Comparison of ENCODE assay signal across 10 cellular contexts in the genomic region with DNA sequence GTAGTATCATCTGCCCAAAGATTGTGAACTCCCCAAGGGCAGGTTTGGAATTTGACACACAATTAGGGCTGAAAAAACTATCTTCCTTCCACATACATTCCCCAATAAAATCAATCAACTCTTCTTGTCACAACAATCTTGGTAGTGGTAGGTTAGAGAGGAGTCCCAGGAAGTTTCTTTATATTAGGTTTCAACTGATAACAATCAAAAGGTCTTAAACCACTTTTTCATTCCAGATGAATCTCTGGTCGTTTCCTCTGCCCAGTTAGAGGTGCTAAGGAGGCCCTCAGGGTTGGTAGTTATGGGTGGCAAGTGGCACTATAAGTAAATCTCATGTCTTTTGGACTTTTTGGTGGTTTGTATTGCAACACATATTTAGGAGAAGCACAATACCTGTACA. TPM values are rescaled to one million over a fixed set of nuclear protein-coding genes. Genes with fewer than 3 reads are reported as not detected.
DNase-seq lines count a peak whose midpoint lies in the region; ATAC-seq and TF ChIP-seq lines count a peak whose summit lies in the region.
"Had no signal": no experiment of that assay in that cellular context is flagged by ENCODE, and none has a peak within 500 bp of the region (broad histone marks: within the 10 kb centered on the region; RNA-seq: fewer than 3 reads in every experiment).

No MANE protein-coding gene starts in this region.

- H3K27ac Mint-ChIP-seq in CD14-positive monocyte (peak overlapping the region in 2 of 7 donors; percentile 0 to 98), neural crest cell (ENCODE audit: unreplicated experiment) (no peak overlapping the region)
- H3K27ac Mint-ChIP-seq in central memory CD8-positive, alpha-beta T cell (ENCODE audit: low read depth) = no peak overlapping the region

- ATAC-seq in central memory CD8-positive, alpha-beta T cell (replicated peaks; ENCODE audit: extremely low read depth, poor library complexity, severe bottlenecking) = no peak
- no peak for ATAC-seq in HG03095 (IDR thresholded peaks at IDR 0.05; ENCODE audit: unreplicated experiment)
- ATAC-seq: Right ventricle myocardium inferior had no signal

- intact Hi-C loops in CD14-positive monocyte (cut with micrococcal nuclease) = loop anchor here (5.0 to 10.0 kb wide), 6 partner anchors 98 to 639 kb away; partner anchors contain the start of gene SCAF11 (in 1 of the 2)

- H3K4me3 Mint-ChIP-seq in CD14-positive monocyte (peak overlapping the region; percentile 97), neural crest cell (peak overlapping the region; percentile 100)
- peak overlapping the region; percentile 93 for H3K4me3 Mint-ChIP-seq in central memory CD8-positive, alpha-beta T cell

- H3K9me3 Mint-ChIP-seq in CD14-positive monocyte (peaks cover 0 to 6% (median 0%) of the 10 kb centered on the region in 7 donors), neural crest cell (no peaks in the 10 kb centered on the region)
- H3K9me3 Mint-ChIP-seq in central memory CD8-positive, alpha-beta T cell = no peaks in the 10 kb centered on the region

- peaks cover 19% of the 10 kb centered on the region for H3K36me3 ChIP-seq in KOPT-K1 (ENCODE audit: insufficient read depth, low read length)

- H3K36me3 Mint-ChIP-seq in CD14-positive monocyte = peaks cover 13 to 14% of the 10 kb centered on the region in 2 donors
- H3K36me3 Mint-ChIP-seq in central memory CD8-positive, alpha-beta T cell (ENCODE audit: insufficient read depth) = peaks cover 43% of the 10 kb centered on the region
- peaks cover 19% of the 10 kb centered on the region for H3K36me3 Mint-ChIP-seq in neural crest cell (ENCODE audit: low read depth)

- no peaks in the 10 kb centered on the region for H3K9me3 ChIP-seq in KOPT-K1 (ENCODE audit: insufficient read depth, low read length, poor library complexity, severe bottlenecking)

- no peak for DNase-seq in CD14-positive monocyte (ENCODE audit: low spot score)
- DNase-seq in central memory CD8-positive, alpha-beta T cell (ENCODE audit: low spot score in 2 of 2) = no peak
- DNase-seq in neural crest cell (ENCODE audit: low read depth, low spot score) = no peak
- DNase-seq in HK-2 (ENCODE audit: unreplicated experiment) = no peak
- DNase-seq in NCI-H1694 treated with DMSO at 0.1 percent for 48 hours (lab: John Stamatoyannopoulos, UW) = no peak
- DNase-seq in NCI-H146 treated with DMSO at 0.1 percent for 48 hours (lab: John Stamatoyannopoulos, UW; ENCODE audit: unreplicated experiment) = no peak
- DNase-seq: NCI-H1436 had no signal

- H3K27ac ChIP-seq in KOPT-K1 (ENCODE audit: low read depth, low read length, poor library complexity, severe bottlenecking) = peak overlapping the region; percentile 94

- H3K4me1 Mint-ChIP-seq in CD14-positive monocyte (peaks cover 37% of the 10 kb centered on the region), neural crest cell (peaks cover 33% of the 10 kb centered on the region)
- peaks cover 42% of the 10 kb centered on the region for H3K4me1 Mint-ChIP-seq in central memory CD8-positive, alpha-beta T cell

- peaks cover 0 to 11% (median 3%) of the 10 kb centered on the region in 3 donors for H3K27me3 Mint-ChIP-seq in CD14-positive monocyte (ENCODE audit: low read depth in 3 of 3)
- H3K27me3 Mint-ChIP-seq in central memory CD8-positive, alpha-beta T cell = no peaks in the 10 kb centered on the region
- peaks cover 31% of the 10 kb centered on the region for H3K27me3 Mint-ChIP-seq in neural crest cell (ENCODE audit: low read depth)

- TF ChIP-seq CTCF in CD14-positive monocyte (IDR thresholded peaks at IDR 0.05) = no peak
- no peak for TF ChIP-seq CTCF in neural crest cell (conservative IDR thresholded peaks at IDR 0.05)

RNA-seq across cellular contexts. Expression of gene SLC38A2, which starts 1.7 kb away (rescaled TPM):
- polyA plus RNA-seq in CD14-positive monocyte = 10 to 100 TPM; 33.8 to 48.7 TPM
- 186 and 199 TPM in 2 replicates for total RNA-seq in neural crest cell
